9 cellular contexts compared by ENCODE assay signal in the genomic region with DNA sequence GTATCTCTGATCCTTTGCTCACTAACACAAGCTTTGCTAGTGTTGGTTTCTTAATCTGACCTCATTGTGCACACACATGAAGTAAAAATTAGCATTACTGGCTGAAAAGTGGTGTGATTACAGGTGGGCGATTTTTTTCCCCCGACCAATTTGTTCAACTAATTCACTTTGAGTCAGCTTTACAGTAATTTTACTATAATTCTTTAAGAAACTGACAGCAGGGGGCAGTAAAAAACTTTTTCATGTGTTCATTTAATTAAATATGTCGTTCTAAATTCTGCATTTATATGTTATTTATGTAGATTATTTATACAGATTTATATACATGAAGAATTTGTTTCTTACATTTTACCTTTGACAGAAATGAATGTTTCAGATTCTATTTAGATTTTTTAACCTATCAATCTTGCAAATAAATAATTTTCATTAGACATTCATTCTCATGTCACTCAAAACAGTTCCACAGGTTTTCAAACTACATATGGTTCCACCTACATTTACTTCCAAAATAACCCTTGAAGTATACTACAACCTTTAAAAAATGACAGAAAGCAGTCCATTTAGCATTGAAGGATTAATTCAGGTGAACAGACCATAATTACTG. TPM values are rescaled to one million over a fixed set of nuclear protein-coding genes. Genes with fewer than 3 reads are reported as not detected.
A peak's percentile ranks its signal among the peaks of the same experiment; 100 is the strongest.
DNase-seq lines count a peak whose midpoint lies in the region; ATAC-seq and TF ChIP-seq lines count a peak whose summit lies in the region.
"Had no signal": no experiment of that assay in that cellular context is flagged by ENCODE, and none has a peak within 500 bp of the region (broad histone marks: within the 10 kb centered on the region; RNA-seq: fewer than 3 reads in every experiment).

No MANE protein-coding gene starts in this region.

- TF ChIP-seq POLR2A in tibial nerve (IDR thresholded peaks at IDR 0.05): no peak

- H3K27me3 ChIP-seq in tibial nerve: no peaks in the 10 kb centered on the region

- no peak overlapping the region for H3K27ac Mint-ChIP-seq in activated CD4-positive, alpha-beta T cell treated with anti-CD3 and anti-CD28 coated beads, Interleukin-2, amount 10 ng/mL, durations not matched to agents 24 days and 14 days
- no peak overlapping the region for H3K27ac Mint-ChIP-seq in activated CD4-positive, alpha-beta T cell treated with anti-CD3 and anti-CD28 coated beads for 36 hours
- H3K27ac Mint-ChIP-seq: activated B cell treated with CpG ODN at 0.5 μM for 24 hours had no signal

- H3K36me3 Mint-ChIP-seq in activated CD4-positive, alpha-beta T cell treated with anti-CD3 and anti-CD28 coated beads, Interleukin-2, amount 10 ng/mL, durations not matched to agents 24 days and 14 days (ENCODE audit: low read depth): no peaks in the 10 kb centered on the region
- H3K36me3 Mint-ChIP-seq in activated CD4-positive, alpha-beta T cell treated with anti-CD3 and anti-CD28 coated beads for 36 hours (ENCODE audit: low read depth): no peaks in the 10 kb centered on the region

- H3K27ac ChIP-seq in tibial nerve: no peak overlapping the region

- CTCF ChIA-PET in activated CD4-positive, alpha-beta T cell treated with anti-CD3 and anti-CD28 coated beads for 36 hours (lab: Charles Lee): interaction anchor here (0.6 to 3.5 kb wide), 16 partner anchors 9 to 496 kb away, joined by 3 to 9 read pairs (median 4); partner anchors contain the start of gene CBR4

- H3K27me3 Mint-ChIP-seq in activated CD4-positive, alpha-beta T cell treated with anti-CD3 and anti-CD28 coated beads, Interleukin-2, amount 10 ng/mL, durations not matched to agents 24 days and 14 days: peaks cover 25% of the 10 kb centered on the region
- H3K27me3 Mint-ChIP-seq in activated CD4-positive, alpha-beta T cell treated with anti-CD3 and anti-CD28 coated beads for 36 hours: no peaks in the 10 kb centered on the region

- TF ChIP-seq EP300 in tibial nerve (IDR thresholded peaks at IDR 0.05): no peak

- no peak overlapping the region for H3K4me3 Mint-ChIP-seq in activated CD4-positive, alpha-beta T cell treated with anti-CD3 and anti-CD28 coated beads, Interleukin-2, amount 10 ng/mL, durations not matched to agents 24 days and 14 days
- H3K4me3 Mint-ChIP-seq in activated CD4-positive, alpha-beta T cell treated with anti-CD3 and anti-CD28 coated beads for 36 hours: no peak overlapping the region
- H3K4me3 Mint-ChIP-seq: activated B cell treated with CpG ODN at 0.5 μM for 24 hours had no signal

- peaks cover 0 to 4% (median 0%) of the 10 kb centered on the region in 4 donors for H3K4me1 ChIP-seq in tibial nerve

- peak; percentile 5 to 49 (median 38) for TF ChIP-seq CTCF in tibial nerve (IDR thresholded peaks at IDR 0.05)

- H3K36me3 ChIP-seq in tibial nerve: no peaks in the 10 kb centered on the region

- POLR2A ChIA-PET in activated CD4-positive, alpha-beta T cell treated with anti-CD3 and anti-CD28 coated beads for 36 hours (lab: Charles Lee): interaction anchor here (0.7 kb wide), 1 partner anchor 71 kb away, joined by 11 read pairs; no protein-coding TSS in a partner anchor

- peaks cover 26% of the 10 kb centered on the region for H3K4me1 Mint-ChIP-seq in activated CD4-positive, alpha-beta T cell treated with anti-CD3 and anti-CD28 coated beads, Interleukin-2, amount 10 ng/mL, durations not matched to agents 24 days and 14 days
- H3K4me1 Mint-ChIP-seq in activated CD4-positive, alpha-beta T cell treated with anti-CD3 and anti-CD28 coated beads for 36 hours: peaks cover 33% of the 10 kb centered on the region
- H3K4me1 Mint-ChIP-seq: activated B cell treated with CpG ODN at 0.5 μM for 24 hours had no signal

- no peak for ATAC-seq in activated CD4-positive, alpha-beta T cell treated with anti-CD3 and anti-CD28 coated beads for 36 hours
- no peak for ATAC-seq in GM19351 (IDR thresholded peaks at IDR 0.05; ENCODE audit: unreplicated experiment)

- no peaks in the 10 kb centered on the region for H3K9me3 Mint-ChIP-seq in activated CD4-positive, alpha-beta T cell treated with anti-CD3 and anti-CD28 coated beads, Interleukin-2, amount 10 ng/mL, durations not matched to agents 24 days and 14 days
- H3K9me3 Mint-ChIP-seq in activated CD4-positive, alpha-beta T cell treated with anti-CD3 and anti-CD28 coated beads for 36 hours (ENCODE audit: low read depth): no peaks in the 10 kb centered on the region
- H3K9me3 Mint-ChIP-seq: activated B cell treated with CpG ODN at 0.5 μM for 24 hours had no signal

- DNase-seq in activated CD4-positive, alpha-beta T cell treated with anti-CD3 and anti-CD28 coated beads, Interleukin-2, amount 10 ng/mL, durations not matched to agents 24 days and 14 days: peak; percentile 59
- no peak for DNase-seq in activated CD4-positive, alpha-beta T cell treated with anti-CD3 and anti-CD28 coated beads for 36 hours
- DNase-seq in OCI-M1 (lab: John Stamatoyannopoulos, UW): peak; percentile 79
- DNase-seq in fibroblast of peridontal ligament (ENCODE audit: extremely low read depth): peak; percentile 79
- DNase-seq in tibial nerve (ENCODE audit: low spot score in 2 of 2): no peak
- DNase-seq in HPDE6-E6E7 (ENCODE audit: extremely low spot score): no peak
- DNase-seq in iPS-NIHi11 (ENCODE audit: low spot score): no peak
- DNase-seq: activated B cell treated with CpG ODN at 0.5 μM for 24 hours had no signal

- H3K9me3 ChIP-seq in tibial nerve: no peaks in the 10 kb centered on the region

- 11 to 16% methylated on average over 3 of the region's 3 CpGs for WGBS in tibial nerve, 2 donors

- no peak overlapping the region for H3K4me3 ChIP-seq in tibial nerve

- intact Hi-C loops in activated CD4-positive, alpha-beta T cell treated with anti-CD3 and anti-CD28 coated beads, Interleukin-2, amount 10 ng/mL, durations not matched to agents 24 days and 14 days (cut with micrococcal nuclease): loop anchor here (1.0 to 10.0 kb wide), 9 partner anchors 38 to 1098 kb away; partner anchors contain the start of gene NEK1
- intact Hi-C loops in activated CD4-positive, alpha-beta T cell treated with anti-CD3 and anti-CD28 coated beads for 36 hours (cut with DNase I, micrococcal nuclease): loop anchor here (1.0 to 5.0 kb wide), 6 partner anchors 38 to 1108 kb away; partner anchors contain the start of gene CLCN3 (in 1 of the 2)

RNA-seq across cellular contexts. Expression of gene PALLD, which starts 17.5 kb away (rescaled TPM):
- total RNA-seq in activated CD4-positive, alpha-beta T cell treated with anti-CD3 and anti-CD28 coated beads, Interleukin-2, amount 10 ng/mL, durations not matched to agents 24 days and 14 days: 34.3 and 37.9 TPM in 2 replicates
- 10 to 100 TPM in 1 of 2 experiments, 1 to 10 TPM in 1; 9.5 to 11.0 TPM for total RNA-seq in activated CD4-positive, alpha-beta T cell treated with anti-CD3 and anti-CD28 coated beads for 36 hours
- 100 to 1,000 TPM in 3 of 4 donors, 10 to 100 TPM in 1; 93.3 to 214 (median 174) TPM for total RNA-seq in tibial nerve

RNA-seq across cellular contexts. Expression of gene DDX60L, which starts 34.1 kb away (rescaled TPM):
- total RNA-seq in activated CD4-positive, alpha-beta T cell treated with anti-CD3 and anti-CD28 coated beads, Interleukin-2, amount 10 ng/mL, durations not matched to agents 24 days and 14 days: 4.8 and 5.3 TPM in 2 replicates
- total RNA-seq in activated CD4-positive, alpha-beta T cell treated with anti-CD3 and anti-CD28 coated beads for 36 hours: 1 to 10 TPM; 5.9 to 6.7 TPM
- 10 to 100 TPM; 10.2 to 19.5 (median 15.7) TPM for total RNA-seq in tibial nerve

Comparison
In these comparisons a context has a peak if more than half of its experiments do, and no peak if none do; other contexts are left out.
1. DNase-seq: peak in activated CD4-positive, alpha-beta T cell treated with anti-CD3 and anti-CD28 coated beads, Interleukin-2, amount 10 ng/mL, durations not matched to agents 24 days and 14 days (single experiment), OCI-M1 (single experiment) and fibroblast of peridontal ligament (single experiment); none in activated CD4-positive, alpha-beta T cell treated with anti-CD3 and anti-CD28 coated beads for 36 hours (single experiment), tibial nerve (0 of 2), HPDE6-E6E7 (single experiment) and iPS-NIHi11 (single experiment).